In the genomic region with DNA sequence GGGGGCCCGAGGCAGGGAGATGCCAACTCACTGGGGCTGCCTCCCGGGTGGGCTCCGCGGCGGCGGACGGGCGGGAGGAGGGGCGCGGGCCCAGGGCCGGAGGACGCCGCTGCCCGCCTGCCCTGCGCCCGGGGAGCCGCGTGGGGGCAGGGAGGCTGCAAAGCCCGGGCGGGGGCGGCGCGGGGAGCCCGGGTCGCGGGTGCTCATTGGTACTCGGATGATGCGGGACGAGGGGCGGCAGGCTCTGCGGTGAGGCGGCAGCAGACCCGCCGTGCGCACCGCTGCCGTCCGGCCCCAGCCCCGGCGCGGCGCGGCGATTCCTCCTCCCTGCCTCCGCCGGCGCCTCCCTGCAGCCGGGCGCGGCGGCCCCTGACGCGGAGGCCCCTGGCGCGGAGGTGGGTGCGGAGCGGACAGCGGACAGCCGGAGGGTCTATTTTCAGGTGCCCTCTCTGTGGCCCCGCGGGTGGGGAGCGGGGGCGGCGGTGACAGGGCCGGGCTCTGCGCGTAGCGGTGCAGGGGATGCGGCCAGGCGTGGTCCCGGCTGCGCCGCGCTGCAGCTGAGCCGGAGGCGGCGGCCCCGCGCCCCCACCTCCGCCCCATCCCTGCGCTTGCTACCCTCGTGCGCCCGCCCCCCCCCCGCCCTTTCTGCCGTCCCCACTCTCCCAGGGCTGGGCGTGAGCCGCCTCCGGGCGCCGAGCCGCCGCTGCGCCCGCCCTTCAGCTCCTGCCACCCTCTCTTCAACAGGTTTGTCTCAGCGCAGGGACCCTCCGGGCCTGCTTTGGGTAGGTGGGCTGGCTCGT, we compare ENCODE assay signal across 1 cellular context.
TF ChIP-seq lines count a peak whose summit lies in the region.

No MANE protein-coding gene starts in this region.

TF ChIP-seq in GM12878, 131 proteins besides CTCF, POLR2A, EP300 and RAD21 (continued from another document):
- TF ChIP-seq, protein P1, sequence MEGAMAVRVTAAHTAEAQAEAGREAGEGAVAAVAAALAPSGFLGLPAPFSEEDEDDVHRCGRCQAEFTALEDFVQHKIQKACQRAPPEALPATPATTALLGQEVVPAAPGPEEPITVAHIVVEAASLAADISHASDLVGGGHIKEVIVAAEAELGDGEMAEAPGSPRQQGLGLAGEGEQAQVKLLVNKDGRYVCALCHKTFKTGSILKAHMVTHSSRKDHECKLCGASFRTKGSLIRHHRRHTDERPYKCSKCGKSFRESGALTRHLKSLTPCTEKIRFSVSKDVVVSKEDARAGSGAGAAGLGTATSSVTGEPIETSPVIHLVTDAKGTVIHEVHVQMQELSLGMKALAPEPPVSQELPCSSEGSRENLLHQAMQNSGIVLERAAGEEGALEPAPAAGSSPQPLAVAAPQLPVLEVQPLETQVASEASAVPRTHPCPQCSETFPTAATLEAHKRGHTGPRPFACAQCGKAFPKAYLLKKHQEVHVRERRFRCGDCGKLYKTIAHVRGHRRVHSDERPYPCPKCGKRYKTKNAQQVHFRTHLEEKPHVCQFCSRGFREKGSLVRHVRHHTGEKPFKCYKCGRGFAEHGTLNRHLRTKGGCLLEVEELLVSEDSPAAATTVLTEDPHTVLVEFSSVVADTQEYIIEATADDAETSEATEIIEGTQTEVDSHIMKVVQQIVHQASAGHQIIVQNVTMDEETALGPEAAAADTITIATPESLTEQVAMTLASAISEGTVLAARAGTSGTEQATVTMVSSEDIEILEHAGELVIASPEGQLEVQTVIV (IDR thresholded peaks at IDR 0.05; ENCODE audit: borderline replicate concordance, partially characterized antibody), result no peak
- TF ChIP-seq, protein P2, sequence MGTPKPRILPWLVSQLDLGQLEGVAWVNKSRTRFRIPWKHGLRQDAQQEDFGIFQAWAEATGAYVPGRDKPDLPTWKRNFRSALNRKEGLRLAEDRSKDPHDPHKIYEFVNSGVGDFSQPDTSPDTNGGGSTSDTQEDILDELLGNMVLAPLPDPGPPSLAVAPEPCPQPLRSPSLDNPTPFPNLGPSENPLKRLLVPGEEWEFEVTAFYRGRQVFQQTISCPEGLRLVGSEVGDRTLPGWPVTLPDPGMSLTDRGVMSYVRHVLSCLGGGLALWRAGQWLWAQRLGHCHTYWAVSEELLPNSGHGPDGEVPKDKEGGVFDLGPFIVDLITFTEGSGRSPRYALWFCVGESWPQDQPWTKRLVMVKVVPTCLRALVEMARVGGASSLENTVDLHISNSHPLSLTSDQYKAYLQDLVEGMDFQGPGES (IDR thresholded peaks at IDR 0.05), result no peak
- TF ChIP-seq SUZ12 (IDR thresholded peaks at IDR 0.05; ENCODE audit: unreplicated experiment), result peak; percentile 57
- TF ChIP-seq, protein P3, sequence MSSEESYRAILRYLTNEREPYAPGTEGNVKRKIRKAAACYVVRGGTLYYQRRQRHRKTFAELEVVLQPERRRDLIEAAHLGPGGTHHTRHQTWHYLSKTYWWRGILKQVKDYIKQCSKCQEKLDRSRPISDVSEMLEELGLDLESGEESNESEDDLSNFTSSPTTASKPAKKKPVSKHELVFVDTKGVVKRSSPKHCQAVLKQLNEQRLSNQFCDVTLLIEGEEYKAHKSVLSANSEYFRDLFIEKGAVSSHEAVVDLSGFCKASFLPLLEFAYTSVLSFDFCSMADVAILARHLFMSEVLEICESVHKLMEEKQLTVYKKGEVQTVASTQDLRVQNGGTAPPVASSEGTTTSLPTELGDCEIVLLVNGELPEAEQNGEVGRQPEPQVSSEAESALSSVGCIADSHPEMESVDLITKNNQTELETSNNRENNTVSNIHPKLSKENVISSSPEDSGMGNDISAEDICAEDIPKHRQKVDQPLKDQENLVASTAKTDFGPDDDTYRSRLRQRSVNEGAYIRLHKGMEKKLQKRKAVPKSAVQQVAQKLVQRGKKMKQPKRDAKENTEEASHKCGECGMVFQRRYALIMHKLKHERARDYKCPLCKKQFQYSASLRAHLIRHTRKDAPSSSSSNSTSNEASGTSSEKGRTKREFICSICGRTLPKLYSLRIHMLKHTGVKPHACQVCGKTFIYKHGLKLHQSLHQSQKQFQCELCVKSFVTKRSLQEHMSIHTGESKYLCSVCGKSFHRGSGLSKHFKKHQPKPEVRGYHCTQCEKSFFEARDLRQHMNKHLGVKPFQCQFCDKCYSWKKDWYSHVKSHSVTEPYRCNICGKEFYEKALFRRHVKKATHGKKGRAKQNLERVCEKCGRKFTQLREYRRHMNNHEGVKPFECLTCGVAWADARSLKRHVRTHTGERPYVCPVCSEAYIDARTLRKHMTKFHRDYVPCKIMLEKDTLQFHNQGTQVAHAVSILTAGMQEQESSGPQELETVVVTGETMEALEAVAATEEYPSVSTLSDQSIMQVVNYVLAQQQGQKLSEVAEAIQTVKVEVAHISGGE (CRISPR knock-in tag; IDR thresholded peaks at IDR 0.05), result no peak
- TF ChIP-seq IKZF1 (conservative IDR thresholded peaks at IDR 0.05), result peak; percentile 57
- TF ChIP-seq ZSCAN29 (IDR thresholded peaks at IDR 0.05), result no peak
- TF ChIP-seq MEF2B (IDR thresholded peaks at IDR 0.05; ENCODE audit: partially characterized antibody, poor library complexity, severe bottlenecking), result no peak
- TF ChIP-seq EGR1 (IDR thresholded peaks at IDR 0.05; ENCODE audit: borderline replicate concordance in 1 of 2, low read depth in 2 of 2, low read length in 2 of 2), result peak in 1 of 2 experiments; percentile 44; a peak in 1 of 3 replicates
- no peak for TF ChIP-seq MTA2 (IDR thresholded peaks at IDR 0.05; ENCODE audit: low read depth)
- TF ChIP-seq, protein P4, sequence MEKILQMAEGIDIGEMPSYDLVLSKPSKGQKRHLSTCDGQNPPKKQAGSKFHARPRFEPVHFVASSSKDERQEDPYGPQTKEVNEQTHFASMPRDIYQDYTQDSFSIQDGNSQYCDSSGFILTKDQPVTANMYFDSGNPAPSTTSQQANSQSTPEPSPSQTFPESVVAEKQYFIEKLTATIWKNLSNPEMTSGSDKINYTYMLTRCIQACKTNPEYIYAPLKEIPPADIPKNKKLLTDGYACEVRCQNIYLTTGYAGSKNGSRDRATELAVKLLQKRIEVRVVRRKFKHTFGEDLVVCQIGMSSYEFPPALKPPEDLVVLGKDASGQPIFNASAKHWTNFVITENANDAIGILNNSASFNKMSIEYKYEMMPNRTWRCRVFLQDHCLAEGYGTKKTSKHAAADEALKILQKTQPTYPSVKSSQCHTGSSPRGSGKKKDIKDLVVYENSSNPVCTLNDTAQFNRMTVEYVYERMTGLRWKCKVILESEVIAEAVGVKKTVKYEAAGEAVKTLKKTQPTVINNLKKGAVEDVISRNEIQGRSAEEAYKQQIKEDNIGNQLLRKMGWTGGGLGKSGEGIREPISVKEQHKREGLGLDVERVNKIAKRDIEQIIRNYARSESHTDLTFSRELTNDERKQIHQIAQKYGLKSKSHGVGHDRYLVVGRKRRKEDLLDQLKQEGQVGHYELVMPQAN (conservative IDR thresholded peaks at IDR 0.05), result 0 out of 2 replicates have a peak, but pooled peaks have one; percentile 34
- no peak for TF ChIP-seq RAD51 (IDR thresholded peaks at IDR 0.05)
- TF ChIP-seq, protein P5, sequence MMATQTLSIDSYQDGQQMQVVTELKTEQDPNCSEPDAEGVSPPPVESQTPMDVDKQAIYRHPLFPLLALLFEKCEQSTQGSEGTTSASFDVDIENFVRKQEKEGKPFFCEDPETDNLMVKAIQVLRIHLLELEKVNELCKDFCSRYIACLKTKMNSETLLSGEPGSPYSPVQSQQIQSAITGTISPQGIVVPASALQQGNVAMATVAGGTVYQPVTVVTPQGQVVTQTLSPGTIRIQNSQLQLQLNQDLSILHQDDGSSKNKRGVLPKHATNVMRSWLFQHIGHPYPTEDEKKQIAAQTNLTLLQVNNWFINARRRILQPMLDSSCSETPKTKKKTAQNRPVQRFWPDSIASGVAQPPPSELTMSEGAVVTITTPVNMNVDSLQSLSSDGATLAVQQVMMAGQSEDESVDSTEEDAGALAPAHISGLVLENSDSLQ (IDR thresholded peaks at IDR 0.05), result no peak
- no peak for TF ChIP-seq BHLHE40 (IDR thresholded peaks at IDR 0.05; ENCODE audit: borderline replicate concordance in 1 of 2, low read depth in 2 of 2, low read length in 1 of 2)
- no peak for TF ChIP-seq CREB1 (IDR thresholded peaks at IDR 0.05; ENCODE audit: low read depth)
- no peak for TF ChIP-seq NR2C2 (IDR thresholded peaks at IDR 0.05; ENCODE audit: borderline replicate concordance, control insufficient read depth, insufficient read length, low read depth)
- TF ChIP-seq IRF4 (IDR thresholded peaks at IDR 0.05; ENCODE audit: low read depth, low read length), result no peak
- no peak for TF ChIP-seq RFX5 (IDR thresholded peaks at IDR 0.05; ENCODE audit: low read depth, low read length)
- TF ChIP-seq, protein P6, sequence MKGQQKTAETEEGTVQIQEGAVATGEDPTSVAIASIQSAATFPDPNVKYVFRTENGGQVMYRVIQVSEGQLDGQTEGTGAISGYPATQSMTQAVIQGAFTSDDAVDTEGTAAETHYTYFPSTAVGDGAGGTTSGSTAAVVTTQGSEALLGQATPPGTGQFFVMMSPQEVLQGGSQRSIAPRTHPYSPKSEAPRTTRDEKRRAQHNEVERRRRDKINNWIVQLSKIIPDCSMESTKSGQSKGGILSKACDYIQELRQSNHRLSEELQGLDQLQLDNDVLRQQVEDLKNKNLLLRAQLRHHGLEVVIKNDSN (IDR thresholded peaks at IDR 0.05; ENCODE audit: borderline replicate concordance, extremely low read length, insufficient read depth, low read depth, low read length), result no peak
- TF ChIP-seq JUNB (IDR thresholded peaks at IDR 0.05), result no peak
- peak; percentile 64 for TF ChIP-seq DPF2 (IDR thresholded peaks at IDR 0.05)
- TF ChIP-seq, protein P7, sequence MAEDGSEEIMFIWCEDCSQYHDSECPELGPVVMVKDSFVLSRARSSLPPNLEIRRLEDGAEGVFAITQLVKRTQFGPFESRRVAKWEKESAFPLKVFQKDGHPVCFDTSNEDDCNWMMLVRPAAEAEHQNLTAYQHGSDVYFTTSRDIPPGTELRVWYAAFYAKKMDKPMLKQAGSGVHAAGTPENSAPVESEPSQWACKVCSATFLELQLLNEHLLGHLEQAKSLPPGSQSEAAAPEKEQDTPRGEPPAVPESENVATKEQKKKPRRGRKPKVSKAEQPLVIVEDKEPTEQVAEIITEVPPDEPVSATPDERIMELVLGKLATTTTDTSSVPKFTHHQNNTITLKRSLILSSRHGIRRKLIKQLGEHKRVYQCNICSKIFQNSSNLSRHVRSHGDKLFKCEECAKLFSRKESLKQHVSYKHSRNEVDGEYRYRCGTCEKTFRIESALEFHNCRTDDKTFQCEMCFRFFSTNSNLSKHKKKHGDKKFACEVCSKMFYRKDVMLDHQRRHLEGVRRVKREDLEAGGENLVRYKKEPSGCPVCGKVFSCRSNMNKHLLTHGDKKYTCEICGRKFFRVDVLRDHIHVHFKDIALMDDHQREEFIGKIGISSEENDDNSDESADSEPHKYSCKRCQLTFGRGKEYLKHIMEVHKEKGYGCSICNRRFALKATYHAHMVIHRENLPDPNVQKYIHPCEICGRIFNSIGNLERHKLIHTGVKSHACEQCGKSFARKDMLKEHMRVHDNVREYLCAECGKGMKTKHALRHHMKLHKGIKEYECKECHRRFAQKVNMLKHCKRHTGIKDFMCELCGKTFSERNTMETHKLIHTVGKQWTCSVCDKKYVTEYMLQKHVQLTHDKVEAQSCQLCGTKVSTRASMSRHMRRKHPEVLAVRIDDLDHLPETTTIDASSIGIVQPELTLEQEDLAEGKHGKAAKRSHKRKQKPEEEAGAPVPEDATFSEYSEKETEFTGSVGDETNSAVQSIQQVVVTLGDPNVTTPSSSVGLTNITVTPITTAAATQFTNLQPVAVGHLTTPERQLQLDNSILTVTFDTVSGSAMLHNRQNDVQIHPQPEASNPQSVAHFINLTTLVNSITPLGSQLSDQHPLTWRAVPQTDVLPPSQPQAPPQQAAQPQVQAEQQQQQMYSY (CRISPR knock-in tag; IDR thresholded peaks at IDR 0.05), result no peak
- TF ChIP-seq SIX5 (IDR thresholded peaks at IDR 0.05; ENCODE audit: low read depth, low read length, severe bottlenecking), result no peak
- TF ChIP-seq, protein P8, sequence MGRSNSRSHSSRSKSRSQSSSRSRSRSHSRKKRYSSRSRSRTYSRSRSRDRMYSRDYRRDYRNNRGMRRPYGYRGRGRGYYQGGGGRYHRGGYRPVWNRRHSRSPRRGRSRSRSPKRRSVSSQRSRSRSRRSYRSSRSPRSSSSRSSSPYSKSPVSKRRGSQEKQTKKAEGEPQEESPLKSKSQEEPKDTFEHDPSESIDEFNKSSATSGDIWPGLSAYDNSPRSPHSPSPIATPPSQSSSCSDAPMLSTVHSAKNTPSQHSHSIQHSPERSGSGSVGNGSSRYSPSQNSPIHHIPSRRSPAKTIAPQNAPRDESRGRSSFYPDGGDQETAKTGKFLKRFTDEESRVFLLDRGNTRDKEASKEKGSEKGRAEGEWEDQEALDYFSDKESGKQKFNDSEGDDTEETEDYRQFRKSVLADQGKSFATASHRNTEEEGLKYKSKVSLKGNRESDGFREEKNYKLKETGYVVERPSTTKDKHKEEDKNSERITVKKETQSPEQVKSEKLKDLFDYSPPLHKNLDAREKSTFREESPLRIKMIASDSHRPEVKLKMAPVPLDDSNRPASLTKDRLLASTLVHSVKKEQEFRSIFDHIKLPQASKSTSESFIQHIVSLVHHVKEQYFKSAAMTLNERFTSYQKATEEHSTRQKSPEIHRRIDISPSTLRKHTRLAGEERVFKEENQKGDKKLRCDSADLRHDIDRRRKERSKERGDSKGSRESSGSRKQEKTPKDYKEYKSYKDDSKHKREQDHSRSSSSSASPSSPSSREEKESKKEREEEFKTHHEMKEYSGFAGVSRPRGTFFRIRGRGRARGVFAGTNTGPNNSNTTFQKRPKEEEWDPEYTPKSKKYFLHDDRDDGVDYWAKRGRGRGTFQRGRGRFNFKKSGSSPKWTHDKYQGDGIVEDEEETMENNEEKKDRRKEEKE (IDR thresholded peaks at IDR 0.05), result no peak
- TF ChIP-seq MAX (IDR thresholded peaks at IDR 0.05; ENCODE audit: low read depth, low read length), result no peak
- peak; percentile 52; the same call in 1 of the 2 replicates for TF ChIP-seq GATAD2B (conservative IDR thresholded peaks at IDR 0.05; ENCODE audit: low read depth)
- no peak for TF ChIP-seq EED (IDR thresholded peaks at IDR 0.05; ENCODE audit: low read depth)
- TF ChIP-seq SPI1 (IDR thresholded peaks at IDR 0.05; ENCODE audit: borderline replicate concordance, insufficient read depth, low read depth, low read length), result no peak
- no peak for TF ChIP-seq SREBF2 (IDR thresholded peaks at IDR 0.05; ENCODE audit: low read length)
- peak; percentile 68 for TF ChIP-seq LARP7 (IDR thresholded peaks at IDR 0.05)
- no peak for TF ChIP-seq RELB (IDR thresholded peaks at IDR 0.05; ENCODE audit: low read depth)
- TF ChIP-seq NR2F1 (conservative IDR thresholded peaks at IDR 0.05), result peak; percentile 38; the same call in 1 of the 2 replicates
- TF ChIP-seq CBFB (IDR thresholded peaks at IDR 0.05; ENCODE audit: low read depth), result no peak
- TF ChIP-seq KAT2A (conservative IDR thresholded peaks at IDR 0.05; ENCODE audit: control insufficient read depth, low read depth, low read length), result no peak
- TF ChIP-seq TCF7 (IDR thresholded peaks at IDR 0.05; ENCODE audit: borderline replicate concordance), result no peak
